ENCODE assay signal across 11 cellular contexts in the genomic region with DNA sequence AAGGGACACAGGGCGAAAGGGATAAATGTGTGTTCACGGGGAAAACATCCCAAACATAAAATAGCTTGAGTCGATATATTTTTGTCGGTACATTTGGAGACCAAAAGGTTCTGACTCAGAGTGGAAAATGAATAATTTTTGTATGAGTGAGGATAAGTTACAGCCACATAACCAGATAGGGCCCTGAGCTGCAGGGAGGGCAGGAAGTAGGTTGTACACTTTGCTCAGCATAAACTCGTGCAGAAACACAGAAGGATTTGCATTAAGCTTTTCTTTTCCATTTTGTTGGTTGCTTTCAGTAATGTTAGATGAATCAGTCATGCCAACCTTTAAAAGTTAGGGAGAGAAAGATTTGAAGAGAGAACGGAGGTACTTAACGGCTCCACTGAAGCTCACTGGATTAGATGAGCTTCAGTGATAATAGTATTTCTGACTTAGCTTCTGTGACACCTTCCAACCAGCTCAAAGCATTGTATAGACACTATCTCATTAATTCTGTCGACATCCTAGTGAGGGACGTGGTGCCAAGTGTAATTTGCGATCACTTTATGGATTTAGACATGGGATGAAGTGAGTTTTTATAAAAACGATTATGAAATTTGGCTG.
DNase-seq lines count a peak whose midpoint lies in the region; ATAC-seq and TF ChIP-seq lines count a peak whose summit lies in the region.
"Had no signal": no experiment of that assay in that cellular context is flagged by ENCODE, and none has a peak within 500 bp of the region (broad histone marks: within the 10 kb centered on the region; RNA-seq: fewer than 3 reads in every experiment).

No MANE protein-coding gene starts in this region.

- H3K9me3 Mint-ChIP-seq in activated T-helper 1 cell treated with anti-CD3 and anti-CD28 coated beads, Interleukin-12 subunit alpha, Interleukin-12 subunit beta, Interleukin-2, Interleukin-4 antibody, amounts not matched to agents 30 ng/mL and 10 ng/mL and 1 ng/mL, durations not matched to agents 14 hours and 24 hours and 36 hours = no peaks in the 10 kb centered on the region
- H3K9me3 Mint-ChIP-seq in stimulated activated naive CD8-positive, alpha-beta T cell treated with anti-CD3 and anti-CD28 coated beads, Interleukin-15, amount 100 ng/mL, for 72 hours = no peaks in the 10 kb centered on the region

- peak overlapping the region; percentile 89 for H3K27ac Mint-ChIP-seq in activated T-helper 1 cell treated with anti-CD3 and anti-CD28 coated beads, Interleukin-12 subunit alpha, Interleukin-12 subunit beta, Interleukin-2, Interleukin-4 antibody, amounts not matched to agents 30 ng/mL and 10 ng/mL and 1 ng/mL, durations not matched to agents 14 hours and 24 hours and 36 hours
- no peak overlapping the region for H3K27ac Mint-ChIP-seq in stimulated activated naive CD8-positive, alpha-beta T cell treated with anti-CD3 and anti-CD28 coated beads, Interleukin-15, amount 100 ng/mL, for 72 hours

- H3K36me3 Mint-ChIP-seq in activated T-helper 1 cell treated with anti-CD3 and anti-CD28 coated beads, Interleukin-12 subunit alpha, Interleukin-12 subunit beta, Interleukin-2, Interleukin-4 antibody, amounts not matched to agents 30 ng/mL and 10 ng/mL and 1 ng/mL, durations not matched to agents 14 hours and 24 hours and 36 hours (ENCODE audit: low read depth) = no peaks in the 10 kb centered on the region

- H3K36me3 ChIP-seq in mucosa of descending colon (ENCODE audit: low read depth) = no peaks in the 10 kb centered on the region
- H3K36me3 ChIP-seq: thyroid gland had no signal

- intact Hi-C loops in activated T-helper 1 cell treated with anti-CD3 and anti-CD28 coated beads, Interleukin-12 subunit alpha, Interleukin-12 subunit beta, Interleukin-2, Interleukin-4 antibody, amounts not matched to agents 30 ng/mL and 10 ng/mL and 1 ng/mL, durations not matched to agents 14 hours and 24 hours and 36 hours (cut with micrococcal nuclease) = loop anchor here (1.0 to 5.0 kb wide), 15 partner anchors 14 to 690 kb away; a partner anchor contains a TSS
- intact Hi-C loops in mucosa of descending colon (cut with DNase I, micrococcal nuclease) = no loop called here
- intact Hi-C loops in sciatic nerve (cut with DNase I) = no loop called here

- no peaks in the 10 kb centered on the region for H3K4me1 ChIP-seq in mucosa of descending colon (ENCODE audit: low read depth)

- no peak overlapping the region for H3K4me3 ChIP-seq in mucosa of descending colon
- H3K4me3 ChIP-seq: thyroid gland had no signal

- ATAC-seq in mucosa of descending colon (peak; percentile 60), HG02840 (IDR thresholded peaks at IDR 0.05; ENCODE audit: low FRiP score, unreplicated experiment) (no peak), sciatic nerve (no peak)
- ATAC-seq in stimulated activated naive CD8-positive, alpha-beta T cell treated with anti-CD3 and anti-CD28 coated beads, Interleukin-15, amount 100 ng/mL, for 72 hours = peak; percentile 95

- no peaks in the 10 kb centered on the region for H3K9me3 ChIP-seq in mucosa of descending colon
- H3K9me3 ChIP-seq: thyroid gland had no signal

- DNase-seq in activated T-cell treated with anti-CD3 and anti-CD28 coated beads for 1 hour (ENCODE audit: low read depth) (peak; percentile 20), mucosa of descending colon (no peak), T1000 (lab: John Stamatoyannopoulos, UW) (no peak), sciatic nerve (ENCODE audit: low spot score) (no peak)
- DNase-seq in activated T-cell treated with anti-CD3 and anti-CD28 coated beads, Interleukin-2, amount 50 U/mL, for 1 hour = no peak
- DNase-seq in activated T-helper 1 cell treated with anti-CD3 and anti-CD28 coated beads, Interleukin-12 subunit alpha, Interleukin-12 subunit beta, Interleukin-2, Interleukin-4 antibody, amounts not matched to agents 30 ng/mL and 10 ng/mL and 1 ng/mL, durations not matched to agents 14 hours and 24 hours and 36 hours (ENCODE audit: low spot score) = peak; percentile 39
- DNase-seq in stimulated activated naive CD8-positive, alpha-beta T cell treated with anti-CD3 and anti-CD28 coated beads, Interleukin-15, amount 100 ng/mL, for 72 hours = peak; percentile 11 to 60
- DNase-seq: Calu3, NCI-H1092, thyroid gland had no signal

- H3K4me1 Mint-ChIP-seq in activated T-helper 1 cell treated with anti-CD3 and anti-CD28 coated beads, Interleukin-12 subunit alpha, Interleukin-12 subunit beta, Interleukin-2, Interleukin-4 antibody, amounts not matched to agents 30 ng/mL and 10 ng/mL and 1 ng/mL, durations not matched to agents 14 hours and 24 hours and 36 hours (ENCODE audit: low read depth) = peaks cover 64% of the 10 kb centered on the region
- H3K4me1 Mint-ChIP-seq in stimulated activated naive CD8-positive, alpha-beta T cell treated with anti-CD3 and anti-CD28 coated beads, Interleukin-15, amount 100 ng/mL, for 72 hours = peaks cover 65% of the 10 kb centered on the region

- no peak for TF ChIP-seq CTCF in mucosa of descending colon (IDR thresholded peaks at IDR 0.05)

- H3K4me3 Mint-ChIP-seq in activated T-helper 1 cell treated with anti-CD3 and anti-CD28 coated beads, Interleukin-12 subunit alpha, Interleukin-12 subunit beta, Interleukin-2, Interleukin-4 antibody, amounts not matched to agents 30 ng/mL and 10 ng/mL and 1 ng/mL, durations not matched to agents 14 hours and 24 hours and 36 hours = peak overlapping the region; percentile 27
- peak overlapping the region; percentile 35 to 71 for H3K4me3 Mint-ChIP-seq in stimulated activated naive CD8-positive, alpha-beta T cell treated with anti-CD3 and anti-CD28 coated beads, Interleukin-15, amount 100 ng/mL, for 72 hours

- H3K27me3 Mint-ChIP-seq in activated T-helper 1 cell treated with anti-CD3 and anti-CD28 coated beads, Interleukin-12 subunit alpha, Interleukin-12 subunit beta, Interleukin-2, Interleukin-4 antibody, amounts not matched to agents 30 ng/mL and 10 ng/mL and 1 ng/mL, durations not matched to agents 14 hours and 24 hours and 36 hours (ENCODE audit: insufficient read depth) = peaks cover 9% of the 10 kb centered on the region
- no peaks in the 10 kb centered on the region for H3K27me3 Mint-ChIP-seq in stimulated activated naive CD8-positive, alpha-beta T cell treated with anti-CD3 and anti-CD28 coated beads, Interleukin-15, amount 100 ng/mL, for 72 hours

Comparison
In these comparisons a context has a peak if more than half of its experiments do, and no peak if none do; other contexts are left out.
1. DNase-seq: peak in activated T-cell treated with anti-CD3 and anti-CD28 coated beads for 1 hour (single experiment), activated T-helper 1 cell treated with anti-CD3 and anti-CD28 coated beads, Interleukin-12 subunit alpha, Interleukin-12 subunit beta, Interleukin-2, Interleukin-4 antibody, amounts not matched to agents 30 ng/mL and 10 ng/mL and 1 ng/mL, durations not matched to agents 14 hours and 24 hours and 36 hours (single experiment) and stimulated activated naive CD8-positive, alpha-beta T cell treated with anti-CD3 and anti-CD28 coated beads, Interleukin-15, amount 100 ng/mL, for 72 hours (2 of 2); none in activated T-cell treated with anti-CD3 and anti-CD28 coated beads, Interleukin-2, amount 50 U/mL, for 1 hour (single experiment), mucosa of descending colon (0 of 3), T1000 (single experiment) and sciatic nerve (single experiment).
2. ATAC-seq: peak in mucosa of descending colon (single experiment) and stimulated activated naive CD8-positive, alpha-beta T cell treated with anti-CD3 and anti-CD28 coated beads, Interleukin-15, amount 100 ng/mL, for 72 hours (single experiment); none in HG02840 (single experiment) and sciatic nerve (single experiment).